ENCODE assay signal across 11 cellular contexts in genomic region chr9:135098400-135099105, GRCh38. TPM values are rescaled to one million over a fixed set of nuclear protein-coding genes. Genes with fewer than 3 reads are reported as not detected.
A peak's percentile ranks its signal among the peaks of the same experiment; 100 is the strongest.
DNase-seq lines count a peak whose midpoint lies in the region; ATAC-seq and TF ChIP-seq lines count a peak whose summit lies in the region.
"Had no signal": no experiment of that assay in that cellular context is flagged by ENCODE, and none has a peak within 500 bp of the region (broad histone marks: within the 10 kb centered on the region; RNA-seq: fewer than 3 reads in every experiment).

No MANE protein-coding gene starts in this region.

- POLR2A ChIA-PET in activated CD4-positive, alpha-beta T cell treated with anti-CD3 and anti-CD28 coated beads for 36 hours (lab: Charles Lee), result no interaction called here

- H3K4me1 Mint-ChIP-seq in activated CD4-positive, alpha-beta T cell treated with anti-CD3 and anti-CD28 coated beads for 36 hours, result no peaks in the 10 kb centered on the region
- no peaks in the 10 kb centered on the region for H3K4me1 Mint-ChIP-seq in osteocyte (ENCODE audit: unreplicated experiment)

- H3K27me3 Mint-ChIP-seq in activated CD4-positive, alpha-beta T cell treated with anti-CD3 and anti-CD28 coated beads for 36 hours, result peaks cover 32% of the 10 kb centered on the region
- peaks cover 5% of the 10 kb centered on the region for H3K27me3 Mint-ChIP-seq in osteocyte (ENCODE audit: unreplicated experiment)

- H3K36me3 Mint-ChIP-seq in activated CD4-positive, alpha-beta T cell treated with anti-CD3 and anti-CD28 coated beads for 36 hours (ENCODE audit: low read depth), result no peaks in the 10 kb centered on the region
- H3K36me3 Mint-ChIP-seq in osteocyte (ENCODE audit: unreplicated experiment), result no peaks in the 10 kb centered on the region

- CTCF ChIA-PET in activated CD4-positive, alpha-beta T cell treated with anti-CD3 and anti-CD28 coated beads for 36 hours (lab: Charles Lee), result interaction anchor here (0.5 to 0.7 kb wide), 2 partner anchors 23 to 60 kb away, joined by 3 read pairs; no protein-coding TSS in a partner anchor

- ATAC-seq in activated CD4-positive, alpha-beta T cell treated with anti-CD3 and anti-CD28 coated beads for 36 hours, result no peak
- ATAC-seq in HG03571 (IDR thresholded peaks at IDR 0.05; ENCODE audit: unreplicated experiment) (no peak), HG03432 (IDR thresholded peaks at IDR 0.05; ENCODE audit: unreplicated experiment) (no peak)

- TF ChIP-seq CTCF in osteocyte (IDR thresholded peaks at IDR 0.05), result no peak

- H3K9me3 Mint-ChIP-seq in activated CD4-positive, alpha-beta T cell treated with anti-CD3 and anti-CD28 coated beads for 36 hours (ENCODE audit: low read depth), result no peaks in the 10 kb centered on the region
- H3K9me3 Mint-ChIP-seq in osteocyte (ENCODE audit: unreplicated experiment), result no peaks in the 10 kb centered on the region
- H3K9me3 Mint-ChIP-seq: dendritic cell treated with granulocyte-macrophage colony-stimulating factor and Interleukin-4, amounts not matched to agents 40 ng/mL and 50 ng/mL, for 4 days had no signal

- peak; percentile 46 for DNase-seq in activated CD4-positive, alpha-beta T cell treated with anti-CD3 and anti-CD28 coated beads for 36 hours
- DNase-seq in activated CD4-positive, alpha-beta T cell treated with anti-CD3 and anti-CD28 coated beads for 1 hour, result no peak
- DNase-seq in NCI-H1694 treated with DMSO at 0.1 percent for 48 hours (lab: John Stamatoyannopoulos, UW), result peak; percentile 15
- DNase-seq in ecto neural progenitor cell (ENCODE audit: low spot score), result peak; percentile 77
- peak; percentile 18 for DNase-seq in myocyte (ENCODE audit: low read depth)
- DNase-seq in osteocyte (ENCODE audit: extremely low spot score, unreplicated experiment), result no peak
- DNase-seq: NCI-H1417, SW 1271 had no signal

- H3K27ac Mint-ChIP-seq in activated CD4-positive, alpha-beta T cell treated with anti-CD3 and anti-CD28 coated beads for 36 hours, result no peak overlapping the region
- no peak overlapping the region for H3K27ac Mint-ChIP-seq in osteocyte (ENCODE audit: unreplicated experiment)
- H3K27ac Mint-ChIP-seq: dendritic cell treated with granulocyte-macrophage colony-stimulating factor and Interleukin-4, amounts not matched to agents 40 ng/mL and 50 ng/mL, for 4 days had no signal

- intact Hi-C loops in activated CD4-positive, alpha-beta T cell treated with anti-CD3 and anti-CD28 coated beads for 36 hours (cut with DNase I, micrococcal nuclease), result no loop called here

- H3K4me3 Mint-ChIP-seq in activated CD4-positive, alpha-beta T cell treated with anti-CD3 and anti-CD28 coated beads for 36 hours, result no peak overlapping the region
- no peak overlapping the region for H3K4me3 Mint-ChIP-seq in osteocyte (ENCODE audit: unreplicated experiment)
- H3K4me3 Mint-ChIP-seq: dendritic cell treated with granulocyte-macrophage colony-stimulating factor and Interleukin-4, amounts not matched to agents 40 ng/mL and 50 ng/mL, for 4 days had no signal

RNA-seq across cellular contexts. Expression of gene OLFM1, which starts 11.1 kb away (rescaled TPM):
- not detected for total RNA-seq in activated CD4-positive, alpha-beta T cell treated with anti-CD3 and anti-CD28 coated beads for 36 hours
- total RNA-seq in myocyte (not detected in 2 replicates), osteocyte (0.83 and 1.3 TPM in 2 replicates)
- polyA plus RNA-seq in myocyte (2012), result not detected

Comparison
In these comparisons a context has a peak if more than half of its experiments do, and no peak if none do; other contexts are left out.
1. DNase-seq: peak in activated CD4-positive, alpha-beta T cell treated with anti-CD3 and anti-CD28 coated beads for 36 hours (single experiment), NCI-H1694 treated with DMSO at 0.1 percent for 48 hours (single experiment), ecto neural progenitor cell (single experiment) and myocyte (single experiment); none in activated CD4-positive, alpha-beta T cell treated with anti-CD3 and anti-CD28 coated beads for 1 hour (single experiment) and osteocyte (single experiment).